24 cellular contexts compared by ENCODE assay signal in the genomic region with DNA sequence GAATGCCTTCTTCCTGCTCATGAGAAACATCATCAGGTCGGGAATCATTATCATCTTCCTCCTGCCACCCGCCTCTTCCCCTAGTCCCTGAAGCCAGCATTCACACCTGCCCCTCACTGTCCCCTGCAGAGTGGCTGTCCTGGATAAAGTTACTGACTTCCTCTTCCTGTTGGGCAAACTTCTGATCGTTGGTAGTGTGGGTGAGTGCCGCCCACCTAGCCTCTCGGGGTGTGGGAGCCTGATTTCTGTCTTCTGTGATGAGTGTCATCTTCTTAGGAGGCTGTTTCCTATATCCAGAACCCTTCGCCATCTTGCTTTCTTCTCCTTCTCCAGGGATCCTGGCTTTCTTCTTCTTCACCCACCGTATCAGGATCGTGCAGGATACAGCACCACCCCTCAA. TPM values are rescaled to one million over a fixed set of nuclear protein-coding genes. Genes with fewer than 3 reads are reported as not detected.
DNase-seq lines count a peak whose midpoint lies in the region; ATAC-seq, FAIRE-seq and TF ChIP-seq lines count a peak whose summit lies in the region.
"Had no signal": no experiment of that assay in that cellular context is flagged by ENCODE, and none has a peak within 500 bp of the region (broad histone marks: within the 10 kb centered on the region; RNA-seq: fewer than 3 reads in every experiment).

No MANE protein-coding gene starts in this region.

- POLR2A ChIA-PET in GM10248 (lab: Yijun Ruan, JAX) = no interaction called here
- POLR2A ChIA-PET in activated B cell treated with CpG ODN at 0.5 μM for 24 hours (lab: Charles Lee) = no interaction called here

- H3K27me3 Mint-ChIP-seq in activated B cell treated with CpG ODN at 0.5 μM for 24 hours = no peaks in the 10 kb centered on the region
- H3K27me3 Mint-ChIP-seq in glutamatergic neuron (ENCODE audit: unreplicated experiment) = no peaks in the 10 kb centered on the region
- no peaks in the 10 kb centered on the region for H3K27me3 Mint-ChIP-seq in progenitor cell of endocrine pancreas
- H3K27me3 Mint-ChIP-seq: activated CD8-positive, alpha-beta memory T cell treated with anti-CD3 and anti-CD28 coated beads, Interleukin-2, amount 10 ng/mL, durations not matched to agents 7 days and 5 days had no signal

- intact Hi-C loops in activated B cell treated with CpG ODN at 0.5 μM for 24 hours (cut with micrococcal nuclease) (no loop called here), kidney (cut with DNase I) (no loop called here)

- H3K4me3 Mint-ChIP-seq in activated B cell treated with CpG ODN at 0.5 μM for 24 hours = no peak overlapping the region
- H3K4me3 Mint-ChIP-seq in glutamatergic neuron (ENCODE audit: unreplicated experiment) = peak overlapping the region; percentile 42
- H3K4me3 Mint-ChIP-seq in progenitor cell of endocrine pancreas (ENCODE audit: low read depth) = no peak overlapping the region
- H3K4me3 Mint-ChIP-seq: activated CD8-positive, alpha-beta memory T cell treated with anti-CD3 and anti-CD28 coated beads, Interleukin-2, amount 10 ng/mL, durations not matched to agents 7 days and 5 days had no signal

- H3K9me3 Mint-ChIP-seq in activated B cell treated with CpG ODN at 0.5 μM for 24 hours = no peaks in the 10 kb centered on the region
- H3K9me3 Mint-ChIP-seq in glutamatergic neuron (ENCODE audit: unreplicated experiment) = peaks cover 7% of the 10 kb centered on the region
- H3K9me3 Mint-ChIP-seq in progenitor cell of endocrine pancreas (ENCODE audit: low read depth) = no peaks in the 10 kb centered on the region

- peak overlapping the region; percentile 31 for H3K27ac Mint-ChIP-seq in activated B cell treated with CpG ODN at 0.5 μM for 24 hours
- H3K27ac Mint-ChIP-seq in glutamatergic neuron (ENCODE audit: unreplicated experiment) = peak overlapping the region; percentile 12
- H3K27ac Mint-ChIP-seq in progenitor cell of endocrine pancreas = no peak overlapping the region
- H3K27ac Mint-ChIP-seq: activated CD8-positive, alpha-beta memory T cell treated with anti-CD3 and anti-CD28 coated beads, Interleukin-2, amount 10 ng/mL, durations not matched to agents 7 days and 5 days had no signal

- peaks cover 82% of the 10 kb centered on the region for H3K36me3 Mint-ChIP-seq in activated B cell treated with CpG ODN at 0.5 μM for 24 hours (ENCODE audit: low read depth)
- peaks cover 9% of the 10 kb centered on the region for H3K36me3 Mint-ChIP-seq in glutamatergic neuron (ENCODE audit: unreplicated experiment)
- H3K36me3 Mint-ChIP-seq in progenitor cell of endocrine pancreas (ENCODE audit: insufficient read depth) = peaks cover 32% of the 10 kb centered on the region

- TF ChIP-seq CTCF in GM10248 (IDR thresholded peaks at IDR 0.05; ENCODE audit: control extremely low read depth, extremely low read depth, low read depth, missing control alignments) (no peak), activated B cell treated with CpG ODN at 0.5 μM for 24 hours (IDR thresholded peaks at IDR 0.05) (no peak), glutamatergic neuron (IDR thresholded peaks at IDR 0.05; ENCODE audit: partially characterized antibody, unreplicated experiment) (no peak), kidney (IDR thresholded peaks at IDR 0.05; ENCODE audit: borderline replicate concordance, extremely low read depth, insufficient read depth) (no peak), progenitor cell of endocrine pancreas (IDR thresholded peaks at IDR 0.05; ENCODE audit: unreplicated experiment) (no peak)

- no peaks in the 10 kb centered on the region for H3K9me3 ChIP-seq in BLaER1 treated with 17β-estradiol and CSF1 and Interleukin-3, amounts not matched to agents 10 nM and 100 nM (replicated peaks in 1 of 11)
- H3K9me3 ChIP-seq in kidney (ENCODE audit: control insufficient read depth in 1 of 2, low read length in 2 of 2) = no peaks in the 10 kb centered on the region
- H3K9me3 ChIP-seq: gastroesophageal sphincter, sigmoid colon, SJSA1 had no signal

- peaks cover 0 to 66% (median 37%) of the 10 kb centered on the region in 11 experiments; a peak in 17 of 22 replicates for H4K20me1 ChIP-seq in BLaER1 treated with 17β-estradiol and CSF1 and Interleukin-3, amounts not matched to agents 10 nM and 100 nM

- H3K4me2 ChIP-seq in BLaER1 treated with 17β-estradiol and CSF1 and Interleukin-3, amounts not matched to agents 10 nM and 100 nM = peak overlapping the region in 9 of 11 experiments; percentile 12 to 84 (median 57); a peak in 14 of 22 replicates

- H3K36me3 ChIP-seq in BLaER1 treated with 17β-estradiol and CSF1 and Interleukin-3, amounts not matched to agents 10 nM and 100 nM = peaks cover 82 to 100% (median 98%) of the 10 kb centered on the region in 11 experiments
- peaks cover 23 to 37% of the 10 kb centered on the region in 2 donors for H3K36me3 ChIP-seq in kidney (ENCODE audit: control insufficient read depth in 1 of 2, insufficient read depth in 2 of 2, low read length in 2 of 2)

- FAIRE-seq in kidney (lab: Jason Lieb, UNC) = no peak
- FAIRE-seq: HepG2, TTC549 had no signal

- H3K4me1 ChIP-seq in BLaER1 treated with 17β-estradiol and CSF1 and Interleukin-3, amounts not matched to agents 10 nM and 100 nM = peaks cover 10 to 85% (median 68%) of the 10 kb centered on the region in 10 experiments
- H3K4me1 ChIP-seq in kidney (ENCODE audit: control insufficient read depth in 1 of 2, insufficient read depth in 1 of 2, low read depth in 1 of 2, low read length in 2 of 2) = no peaks in the 10 kb centered on the region
- H3K4me1 ChIP-seq: sigmoid colon, SJSA1 had no signal

- peak overlapping the region in 2 of 11 experiments; percentile 9 to 14; a peak in 2 of 22 replicates for H3K9ac ChIP-seq in BLaER1 treated with 17β-estradiol and CSF1 and Interleukin-3, amounts not matched to agents 10 nM and 100 nM
- H3K9ac ChIP-seq in kidney (ENCODE audit: low read length in 2 of 2) = no peak overlapping the region
- H3K9ac ChIP-seq: GM23248 had no signal

- no peak overlapping the region for H3K4me3 ChIP-seq in BLaER1 treated with 17β-estradiol and CSF1 and Interleukin-3, amounts not matched to agents 10 nM and 100 nM
- H3K4me3 ChIP-seq in kidney (ENCODE audit: low read length in 2 of 2) = no peak overlapping the region
- H3K4me3 ChIP-seq: gastroesophageal sphincter, GM23248, sigmoid colon, SJSA1 had no signal

- DNase-seq in GM10248 (ENCODE audit: extremely low spot score) (peak; percentile 16), activated B cell treated with CpG ODN at 0.5 μM for 24 hours (no peak), glutamatergic neuron (no peak), kidney (no peak), NCI-H748 treated with DMSO at 0.1 percent for 48 hours (lab: John Stamatoyannopoulos, UW) (no peak), progenitor cell of endocrine pancreas (ENCODE audit: low spot score, unreplicated experiment) (no peak)
- DNase-seq: activated CD8-positive, alpha-beta memory T cell treated with anti-CD3 and anti-CD28 coated beads, Interleukin-2, amount 10 ng/mL, durations not matched to agents 7 days and 5 days; AML-193; brain microvascular endothelial cell; cortex of kidney; DMS 273 treated with DMSO at 0.1 percent for 48 hours; GM23248; NCI-H2081; NCI-H510A treated with DMSO at 0.1 percent for 48 hours; OCI-M1; sigmoid colon; stimulated activated CD4-positive, alpha-beta T cell treated with anti-CD3 and anti-CD28 coated beads, Interleukin-2, amount 100 ng/mL, for 24 hours had no signal

- H3K27me3 ChIP-seq in BLaER1 treated with 17β-estradiol and CSF1 and Interleukin-3, amounts not matched to agents 10 nM and 100 nM = no peaks in the 10 kb centered on the region
- H3K27me3 ChIP-seq: brain microvascular endothelial cell, gastroesophageal sphincter, sigmoid colon, SJSA1 had no signal

- peak overlapping the region in 8 of 11 experiments; percentile 1 to 59 (median 28); a peak in 9 of 22 replicates for H3K27ac ChIP-seq in BLaER1 treated with 17β-estradiol and CSF1 and Interleukin-3, amounts not matched to agents 10 nM and 100 nM
- H3K27ac ChIP-seq in kidney (ENCODE audit: low read depth in 2 of 2, low read length in 2 of 2) = no peak overlapping the region
- H3K27ac ChIP-seq: brain microvascular endothelial cell, gastroesophageal sphincter, GM23248, sigmoid colon, SJSA1 had no signal

- ATAC-seq in activated B cell treated with CpG ODN at 0.5 μM for 24 hours (ENCODE audit: low read depth) = no peak
- ATAC-seq: activated CD8-positive, alpha-beta memory T cell treated with anti-CD3 and anti-CD28 coated beads, Interleukin-2, amount 10 ng/mL, durations not matched to agents 7 days and 5 days; gastroesophageal sphincter; HepG2; left lobe of liver had no signal

- H3K4me1 Mint-ChIP-seq in activated B cell treated with CpG ODN at 0.5 μM for 24 hours = peaks cover 23% of the 10 kb centered on the region
- no peaks in the 10 kb centered on the region for H3K4me1 Mint-ChIP-seq in glutamatergic neuron (ENCODE audit: low read depth, unreplicated experiment)
- H3K4me1 Mint-ChIP-seq in progenitor cell of endocrine pancreas (ENCODE audit: low read depth) = peaks cover 1% of the 10 kb centered on the region

- CTCF ChIA-PET in GM10248 (lab: Yijun Ruan, JAX) = interaction anchor here (3.0 kb wide), 1 partner anchor 57 kb away, joined by 9 read pairs; no protein-coding TSS in a partner anchor
- CTCF ChIA-PET in activated B cell treated with CpG ODN at 0.5 μM for 24 hours (lab: Charles Lee) = no interaction called here

RNA-seq across cellular contexts. Expression of gene SLC44A2, which starts 12.5 kb away (rescaled TPM):
- total RNA-seq in activated B cell treated with CpG ODN at 0.5 μM for 24 hours (195 and 213 TPM in 2 replicates), glutamatergic neuron (ENCODE audit: unreplicated experiment) (129 TPM), kidney (345 TPM), progenitor cell of endocrine pancreas (159 and 164 TPM in 2 replicates)
- polyA plus RNA-seq in kidney (ENCODE audit: insufficient read depth, low read depth, low replicate concordance) = 150 TPM

RNA-seq across cellular contexts. Expression of gene ILF3, which starts 16.3 kb away (rescaled TPM):
- total RNA-seq in activated B cell treated with CpG ODN at 0.5 μM for 24 hours = 373 and 399 TPM in 2 replicates
- total RNA-seq in glutamatergic neuron (ENCODE audit: unreplicated experiment) = 536 TPM
- 206 TPM for total RNA-seq in kidney
- 58.3 TPM for polyA plus RNA-seq in kidney (ENCODE audit: insufficient read depth, low read depth, low replicate concordance)
- total RNA-seq in progenitor cell of endocrine pancreas = 761 and 784 TPM in 2 replicates

RNA-seq across cellular contexts. Expression of gene AP1M2, which starts 50.8 kb away (rescaled TPM):
- total RNA-seq in activated B cell treated with CpG ODN at 0.5 μM for 24 hours (not detected in 2 replicates), glutamatergic neuron (ENCODE audit: unreplicated experiment) (1.2 TPM), kidney (74.1 TPM), progenitor cell of endocrine pancreas (107 and 110 TPM in 2 replicates)
- 232 TPM for polyA plus RNA-seq in kidney (ENCODE audit: insufficient read depth, low read depth, low replicate concordance)
- total RNA-seq: activated CD8-positive, alpha-beta memory T cell treated with anti-CD3 and anti-CD28 coated beads, Interleukin-2, amount 10 ng/mL, durations not matched to agents 7 days and 5 days; GM23248; osteocyte had no signal
- polyA plus RNA-seq: GM23248 had no signal

Comparison
In these comparisons a context has a peak if more than half of its experiments do, and no peak if none do; other contexts are left out.
1. H3K27ac ChIP-seq: peak in BLaER1 treated with 17β-estradiol and CSF1 and Interleukin-3, amounts not matched to agents 10 nM and 100 nM (8 of 11); none in kidney (0 of 2).
2. RNA of gene AP1M2, which starts 50.8 kb away (total RNA-seq): 107 to 110 TPM in progenitor cell of endocrine pancreas and 74.1 TPM in kidney (single experiment); 1.2 TPM in glutamatergic neuron (single experiment) and not detected in activated B cell treated with CpG ODN at 0.5 μM for 24 hours; every median in the first group is over 10 times any median in the second.